In genomic region chr14:94136575-94137331, GRCh38 we compare ENCODE assay signal across 8 cellular contexts.
DNase-seq lines count a peak whose midpoint lies in the region; ATAC-seq lines count a peak whose summit lies in the region.

No MANE protein-coding gene starts in this region.

- peak; percentile 74 for ATAC-seq in HG03025 (IDR thresholded peaks at IDR 0.05; ENCODE audit: low FRiP score, unreplicated experiment)

- no peak overlapping the region for H3K27ac ChIP-seq in caudate nucleus (ENCODE audit: low read depth, low read length)

- DNase-seq in activated gamma-delta T cell treated with Interleukin-2 at 50 U/mL for 16 hours (peak; percentile 82), activated gamma-delta T cell (lab: John Stamatoyannopoulos, UW) (no peak), NCI-H345 (lab: John Stamatoyannopoulos, UW) (peak; percentile 89), caudate nucleus (lab: John Stamatoyannopoulos, UW) (peak in 60 of 61 donors; percentile 8 to 92 (median 72)), kidney tubule cell (ENCODE audit: low spot score) (peak; percentile 85)
- DNase-seq in activated CD4-positive, CD25-positive, alpha-beta regulatory T cell (lab: John Stamatoyannopoulos, UW): peak; percentile 59 to 84 (median 70)
- peak; percentile 85 to 88 for DNase-seq in stimulated activated CD4-positive, alpha-beta T cell treated with anti-CD3 and anti-CD28 coated beads, Interleukin-2, amount 100 ng/mL, for 48 hours
